14 cellular contexts compared by ENCODE assay signal in genomic region chr10:76251773-76252617, GRCh38.
DNase-seq lines count a peak whose midpoint lies in the region; ATAC-seq and TF ChIP-seq lines count a peak whose summit lies in the region.
"Had no signal": no experiment of that assay in that cellular context is flagged by ENCODE, and none has a peak within 500 bp of the region (broad histone marks: within the 10 kb centered on the region; RNA-seq: fewer than 3 reads in every experiment).

No MANE protein-coding gene starts in this region.

- H3K4me1 ChIP-seq in SK-N-SH (ENCODE audit: control insufficient read depth in 1 of 2, insufficient read depth in 2 of 2, low read depth in 1 of 2, low read length in 1 of 2) (no peaks in the 10 kb centered on the region), sigmoid colon (peaks cover 0 to 31% (median 17%) of the 10 kb centered on the region in 4 donors)

- H3K27me3 ChIP-seq in SK-N-SH (ENCODE audit: insufficient read depth) (no peaks in the 10 kb centered on the region), sigmoid colon (no peaks in the 10 kb centered on the region)
- H3K27me3 ChIP-seq: cardiac muscle cell had no signal

- H3K9me3 Mint-ChIP-seq in chondrocyte (ENCODE audit: low read depth), result no peaks in the 10 kb centered on the region
- no peaks in the 10 kb centered on the region for H3K9me3 Mint-ChIP-seq in activated naive CD8-positive, alpha-beta T cell treated with anti-CD3 and anti-CD28 coated beads, Interleukin-2, amount 50 U/mL, for 24 hours
- H3K9me3 Mint-ChIP-seq: CD8-positive, alpha-beta T cell; T-cell had no signal

- intact Hi-C loops in sigmoid colon (cut with DNase I), result loop anchor here (1.0 to 10.0 kb wide), 16 partner anchors 30 to 849 kb away; no protein-coding TSS in a partner anchor

- CTCF ChIA-PET in SK-N-SH (lab: Yijun Ruan, JAX), result interaction anchor here (0.8 to 1.0 kb wide), 2 partner anchors 12 to 31 kb away, joined by 3 read pairs; no protein-coding TSS in a partner anchor

- POLR2A ChIA-PET in SK-N-SH (lab: Yijun Ruan, JAX), result no interaction called here

- DNase-seq in ELF-1 (ENCODE audit: low read depth, low spot score) (peak; percentile 45), SK-N-SH (no peak), kidney glomerular epithelial cell (lab: John Stamatoyannopoulos, UW) (peak; percentile 65), sigmoid colon (peak; percentile 99), SW 1271 (lab: John Stamatoyannopoulos, UW) (no peak), chondrocyte (ENCODE audit: low spot score) (no peak)
- no peak for DNase-seq in activated CD4-positive, alpha-beta T cell treated with anti-CD3 and anti-CD28 coated beads, Interleukin-2, amount 50 U/mL, for 4 hours
- DNase-seq in activated naive CD8-positive, alpha-beta T cell treated with anti-CD3 and anti-CD28 coated beads, Interleukin-2, amount 50 U/mL, for 24 hours, result no peak
- DNase-seq: CD8-positive, alpha-beta T cell; KBM-7; NCI-H187 treated with DMSO at 0.1 percent for 48 hours; stimulated activated naive CD4-positive, alpha-beta T cell; T-cell had no signal

- H3K4me3 Mint-ChIP-seq in chondrocyte (ENCODE audit: unreplicated experiment), result no peak overlapping the region
- no peak overlapping the region for H3K4me3 Mint-ChIP-seq in activated naive CD8-positive, alpha-beta T cell treated with anti-CD3 and anti-CD28 coated beads, Interleukin-2, amount 50 U/mL, for 24 hours
- H3K4me3 Mint-ChIP-seq: CD8-positive, alpha-beta T cell; T-cell had no signal

- H3K4me3 ChIP-seq in SK-N-SH (ENCODE audit: low read depth in 2 of 2, low read length in 1 of 2), result no peak overlapping the region
- no peak overlapping the region for H3K4me3 ChIP-seq in sigmoid colon
- H3K4me3 ChIP-seq: cardiac muscle cell had no signal

- no peak overlapping the region for H2AFZ ChIP-seq in SK-N-SH (ENCODE audit: low read depth)

- H3K27ac ChIP-seq in SK-N-SH (ENCODE audit: low read depth in 2 of 2, low read length in 1 of 2) (peak overlapping the region in 1 of 2 experiments; percentile 72; a peak in 2 of 4 replicates), sigmoid colon (peak overlapping the region; percentile 72 to 77 (median 76))
- H3K27ac ChIP-seq: cardiac muscle cell had no signal

- no peaks in the 10 kb centered on the region for H4K20me1 ChIP-seq in SK-N-SH (ENCODE audit: insufficient read depth)

- H3K79me2 ChIP-seq in SK-N-SH (ENCODE audit: insufficient read depth), result no peaks in the 10 kb centered on the region

- H3K36me3 ChIP-seq in SK-N-SH (replicated peaks in 1 of 2; ENCODE audit: control insufficient read depth in 1 of 2, insufficient read depth in 2 of 2, low read length in 1 of 2) (no peaks in the 10 kb centered on the region), sigmoid colon (no peaks in the 10 kb centered on the region)
- H3K36me3 ChIP-seq: cardiac muscle cell had no signal

- no peak for ATAC-seq in activated naive CD8-positive, alpha-beta T cell treated with anti-CD3 and anti-CD28 coated beads, Interleukin-2, amount 50 U/mL, for 24 hours
- ATAC-seq: CD8-positive, alpha-beta T cell; T-cell had no signal

- no peak overlapping the region for H3K9ac ChIP-seq in SK-N-SH

- no peaks in the 10 kb centered on the region for H3K27me3 Mint-ChIP-seq in chondrocyte (ENCODE audit: low read depth)
- no peaks in the 10 kb centered on the region for H3K27me3 Mint-ChIP-seq in activated naive CD8-positive, alpha-beta T cell treated with anti-CD3 and anti-CD28 coated beads, Interleukin-2, amount 50 U/mL, for 24 hours
- H3K27me3 Mint-ChIP-seq: T-cell had no signal

- H3K9me3 ChIP-seq in SK-N-SH (no peaks in the 10 kb centered on the region), sigmoid colon (no peaks in the 10 kb centered on the region)

- no peak for TF ChIP-seq RAD21 in SK-N-SH (IDR thresholded peaks at IDR 0.05; ENCODE audit: low read length)

- no peak for TF ChIP-seq CTCF in SK-N-SH (IDR thresholded peaks at IDR 0.05)
- TF ChIP-seq CTCF in sigmoid colon (IDR thresholded peaks at IDR 0.05), result no peak
- no peak for TF ChIP-seq CTCF in chondrocyte (IDR thresholded peaks at IDR 0.05)

- no peaks in the 10 kb centered on the region for H3K36me3 Mint-ChIP-seq in chondrocyte (ENCODE audit: low read depth)
- H3K36me3 Mint-ChIP-seq in activated naive CD8-positive, alpha-beta T cell treated with anti-CD3 and anti-CD28 coated beads, Interleukin-2, amount 50 U/mL, for 24 hours (ENCODE audit: low read depth), result no peaks in the 10 kb centered on the region
- H3K36me3 Mint-ChIP-seq: CD8-positive, alpha-beta T cell; T-cell had no signal

- no peak overlapping the region for H3K4me2 ChIP-seq in SK-N-SH

- TF ChIP-seq POLR2A in sigmoid colon (IDR thresholded peaks at IDR 0.05), result no peak

- H3K9me2 ChIP-seq in SK-N-SH, result no peaks in the 10 kb centered on the region

- WGBS in SK-N-SH (ENCODE audit: low lambda C conversion rate), result 85% methylated on average over 12 of the region's 12 CpGs
- 60 to 78% methylated on average over 12 of the region's 12 CpGs for WGBS in sigmoid colon, 2 donors

- TF ChIP-seq EP300 in SK-N-SH (IDR thresholded peaks at IDR 0.05; ENCODE audit: borderline replicate concordance in 1 of 2, low read depth in 1 of 2, low read length in 1 of 2), result no peak
- TF ChIP-seq EP300 in sigmoid colon (IDR thresholded peaks at IDR 0.05), result peak; percentile 85 to 97 (median 90)

- H3K4me1 Mint-ChIP-seq in chondrocyte (ENCODE audit: low read depth), result no peaks in the 10 kb centered on the region
- no peaks in the 10 kb centered on the region for H3K4me1 Mint-ChIP-seq in activated naive CD8-positive, alpha-beta T cell treated with anti-CD3 and anti-CD28 coated beads, Interleukin-2, amount 50 U/mL, for 24 hours
- H3K4me1 Mint-ChIP-seq: T-cell had no signal

- H3K27ac Mint-ChIP-seq in chondrocyte (ENCODE audit: unreplicated experiment), result no peak overlapping the region
- no peak overlapping the region for H3K27ac Mint-ChIP-seq in activated naive CD8-positive, alpha-beta T cell treated with anti-CD3 and anti-CD28 coated beads, Interleukin-2, amount 50 U/mL, for 24 hours
- H3K27ac Mint-ChIP-seq: CD8-positive, alpha-beta T cell; T-cell had no signal

- H3F3A ChIP-seq in SK-N-SH (replicated peaks; ENCODE audit: insufficient read depth), result no peaks in the 10 kb centered on the region

TF ChIP-seq in SK-N-SH, 30 proteins besides CTCF, POLR2A, EP300 and RAD21:
- TF ChIP-seq POLR2AphosphoS5 (IDR thresholded peaks at IDR 0.05; ENCODE audit: low read depth, low read length) (no peak), ELF1 (IDR thresholded peaks at IDR 0.05) (no peak), TCF12 (IDR thresholded peaks at IDR 0.05) (0 out of 2 replicates have a peak, but pooled peaks have one; percentile 26), PBX3 (IDR thresholded peaks at IDR 0.05) (peak; percentile 55), SMC3 (IDR thresholded peaks at IDR 0.05; ENCODE audit: low read depth, low read length) (no peak)

Comparison
In these comparisons a context has a peak if more than half of its experiments do, and no peak if none do; other contexts are left out.
1. DNase-seq: peak in ELF-1 (single experiment), kidney glomerular epithelial cell (single experiment) and sigmoid colon (single experiment); none in SK-N-SH (single experiment), activated CD4-positive, alpha-beta T cell treated with anti-CD3 and anti-CD28 coated beads, Interleukin-2, amount 50 U/mL, for 4 hours (0 of 2), SW 1271 (0 of 2), chondrocyte (single experiment) and activated naive CD8-positive, alpha-beta T cell treated with anti-CD3 and anti-CD28 coated beads, Interleukin-2, amount 50 U/mL, for 24 hours (single experiment).